Comparison of ENCODE assay signal across 8 cellular contexts in the genomic region with DNA sequence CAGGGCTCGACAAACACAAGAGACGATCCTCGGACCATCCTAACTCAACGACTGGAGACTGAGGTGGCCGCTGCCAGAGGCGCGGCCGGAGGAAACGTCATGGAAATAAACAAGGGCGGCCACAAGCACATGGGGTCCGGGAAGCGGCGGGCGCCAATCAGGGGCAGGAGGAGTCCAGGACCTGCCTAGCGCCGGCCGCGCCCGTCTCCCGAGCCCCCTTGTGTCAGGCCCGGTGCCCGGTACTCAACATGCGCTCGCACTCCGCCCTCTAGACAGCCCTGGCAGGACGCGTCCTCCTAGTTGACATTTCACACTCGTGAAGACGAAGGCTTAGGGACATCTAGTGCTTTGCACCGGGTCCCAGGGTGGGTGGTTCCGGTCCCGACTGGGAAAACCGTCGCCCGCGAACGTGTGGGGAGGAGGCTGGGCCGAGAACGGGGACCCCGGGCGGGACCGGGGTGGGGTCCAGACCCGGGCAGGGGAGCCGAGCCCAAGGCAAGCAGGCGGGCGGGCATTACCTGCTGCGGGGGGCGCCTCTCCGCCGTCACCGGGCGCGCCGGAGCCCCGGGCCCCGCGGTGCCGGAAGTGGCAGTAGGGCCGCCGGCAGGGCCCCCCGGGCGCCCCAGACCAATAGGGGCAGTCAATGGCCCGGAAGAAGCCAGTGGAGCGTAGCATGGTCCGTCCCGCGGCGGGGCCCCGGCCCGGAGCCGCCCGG. TPM values are rescaled to one million over a fixed set of nuclear protein-coding genes. Genes with fewer than 3 reads are reported as not detected.
DNase-seq lines count a peak whose midpoint lies in the region; ATAC-seq lines count a peak whose summit lies in the region.

No MANE protein-coding gene starts in this region.

- H3K27ac ChIP-seq in adipose tissue (ENCODE audit: low read depth, low read length), result peak overlapping the region; percentile 98
- peak overlapping the region; percentile 96 to 100 (median 100) for H3K27ac ChIP-seq in skin epidermis

- H3K4me3 ChIP-seq in iPS-11a (ENCODE audit: low read depth, low read length), result peak overlapping the region; percentile 86
- H3K4me3 ChIP-seq in skin epidermis, result peak overlapping the region; percentile 81 to 100 (median 99)

- WGBS in adipose tissue, 3 donors, result 0% methylated on average over 61 to 72 of the region's 72 CpGs

- ATAC-seq in GM21717 (IDR thresholded peaks at IDR 0.05; ENCODE audit: unreplicated experiment), result peak; percentile 23

- peak; percentile 54 for DNase-seq in EL
- peak; percentile 57 for DNase-seq in M059J (ENCODE audit: low read depth)
- no peak for DNase-seq in SHP77 (lab: John Stamatoyannopoulos, UW)
- DNase-seq in globus pallidus (ENCODE audit: low spot score), result no peak

RNA-seq across cellular contexts. Expression of gene REXO1, which starts 0.4 kb away (rescaled TPM):
- 3.4 and 13.8 TPM in 2 replicates for total RNA-seq in M059J (2014; rRNA removed; shearing (Covaris generic))
- 10 to 100 TPM; 11.0 to 29.2 (median 23.5) TPM for polyA plus RNA-seq in adipose tissue

RNA-seq across cellular contexts. Expression of gene KLF16, which starts 15.5 kb away (rescaled TPM):
- 1.2 and 8.4 TPM in 2 replicates for total RNA-seq in M059J (2014; rRNA removed; shearing (Covaris generic))
- 10 to 100 TPM in 1 of 3 donors, 1 to 10 TPM in 2; 3.7 to 14.4 (median 9.8) TPM for polyA plus RNA-seq in adipose tissue

RNA-seq across cellular contexts. Expression of gene ATP8B3, which starts 35.8 kb away (rescaled TPM):
- total RNA-seq in M059J (2014; rRNA removed; shearing (Covaris generic)), result 5.8 and 6.4 TPM in 2 replicates
- 1 to 10 TPM in 1 of 3 donors, under 1 TPM in 2; 0.33 to 1.8 (median 0.80) TPM for polyA plus RNA-seq in adipose tissue

RNA-seq across cellular contexts. Expression of gene ABHD17A, which starts 37.5 kb away (rescaled TPM):
- total RNA-seq in M059J (2014; rRNA removed; shearing (Covaris generic)), result 59.0 and 94.1 TPM in 2 replicates
- 10 to 100 TPM; 46.1 to 92.9 (median 59.2) TPM for polyA plus RNA-seq in adipose tissue

RNA-seq across cellular contexts. Expression of gene ADAT3, which starts 57.4 kb away (rescaled TPM):
- 1.0 and 6.7 TPM in 2 replicates for total RNA-seq in M059J (2014; rRNA removed; shearing (Covaris generic))
- polyA plus RNA-seq in adipose tissue, result 1 to 10 TPM; 2.2 to 4.2 (median 4.2) TPM

Comparison
In these comparisons a context has a peak if more than half of its experiments do, and no peak if none do; other contexts are left out.
1. DNase-seq: peak in EL (single experiment) and M059J (single experiment); none in SHP77 (0 of 2) and globus pallidus (single experiment).